14 cellular contexts compared by ENCODE assay signal in the genomic region with DNA sequence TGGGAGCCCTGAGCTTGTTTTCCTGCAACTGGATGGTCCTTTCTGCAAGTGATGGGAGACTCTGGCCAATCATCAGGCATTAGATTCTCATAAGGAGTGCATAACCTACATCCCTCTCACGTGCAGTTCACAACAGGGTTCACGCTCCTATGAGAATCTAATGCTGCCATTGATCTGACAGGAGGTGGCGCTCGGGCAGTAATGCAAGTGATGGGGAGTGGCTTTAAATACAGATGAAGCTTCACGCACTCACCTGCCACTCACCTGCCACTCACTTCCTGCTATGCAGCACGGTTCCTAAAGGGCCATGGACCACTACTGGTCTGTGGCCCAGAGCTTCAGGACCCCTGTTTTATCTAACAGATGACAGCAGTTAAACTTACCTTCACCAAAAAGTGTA. TPM values are rescaled to one million over a fixed set of nuclear protein-coding genes. Genes with fewer than 3 reads are reported as not detected.
DNase-seq lines count a peak whose midpoint lies in the region; ATAC-seq, FAIRE-seq and TF ChIP-seq lines count a peak whose summit lies in the region.
"Had no signal": no experiment of that assay in that cellular context is flagged by ENCODE, and none has a peak within 500 bp of the region (broad histone marks: within the 10 kb centered on the region; RNA-seq: fewer than 3 reads in every experiment).

No MANE protein-coding gene starts in this region.

- no peaks in the 10 kb centered on the region for H3K27me3 Mint-ChIP-seq in activated T-helper 2 cell treated with anti-CD3 and anti-CD28 coated beads, Interferon-gamma antibody, Interleukin-2, Interleukin-4, amounts not matched to agents 10 μg/mL and 5 μg/mL and 100 μg/mL, durations not matched to agents 14 hours and 24 hours and 36 hours (ENCODE audit: low read depth)
- H3K27me3 Mint-ChIP-seq: dendritic cell treated with granulocyte-macrophage colony-stimulating factor and Interleukin-4, amounts not matched to agents 40 ng/mL and 50 ng/mL, for 4 days; stimulated activated naive CD8-positive, alpha-beta T cell treated with anti-CD3 and anti-CD28 coated beads, Interleukin-15, Interleukin-2, amounts not matched to agents 100 ng/mL and 50 ng/mL, for 24 hours had no signal

- ATAC-seq in mucosa of descending colon (peak; percentile 89), HG03432 (IDR thresholded peaks at IDR 0.05; ENCODE audit: unreplicated experiment) (no peak)

- H4K20me1 ChIP-seq in SU-DHL-6 (ENCODE audit: low read depth, low read length) = no peaks in the 10 kb centered on the region

- H3K9me3 Mint-ChIP-seq in activated T-helper 2 cell treated with anti-CD3 and anti-CD28 coated beads, Interferon-gamma antibody, Interleukin-2, Interleukin-4, amounts not matched to agents 10 μg/mL and 5 μg/mL and 100 μg/mL, durations not matched to agents 14 hours and 24 hours and 36 hours = peaks cover 6% of the 10 kb centered on the region
- H3K9me3 Mint-ChIP-seq: dendritic cell treated with granulocyte-macrophage colony-stimulating factor and Interleukin-4, amounts not matched to agents 40 ng/mL and 50 ng/mL, for 4 days; stimulated activated naive CD8-positive, alpha-beta T cell treated with anti-CD3 and anti-CD28 coated beads, Interleukin-15, Interleukin-2, amounts not matched to agents 100 ng/mL and 50 ng/mL, for 24 hours had no signal

- H2AFZ ChIP-seq in SU-DHL-6 (ENCODE audit: low read depth, low read length, severe bottlenecking) = no peak overlapping the region

- H3K27ac ChIP-seq in SU-DHL-6 (ENCODE audit: low read depth, low read length) = peak overlapping the region; percentile 15; the same call in 1 of the 2 replicates
- H3K27ac ChIP-seq: HL-60, sigmoid colon had no signal

- intact Hi-C loops in activated T-helper 2 cell treated with anti-CD3 and anti-CD28 coated beads, Interferon-gamma antibody, Interleukin-2, Interleukin-4, amounts not matched to agents 10 μg/mL and 5 μg/mL and 100 μg/mL, durations not matched to agents 14 hours and 24 hours and 36 hours (cut with micrococcal nuclease) = no loop called here
- intact Hi-C loops in mucosa of descending colon (cut with DNase I, micrococcal nuclease) = no loop called here

- peak; percentile 9 for FAIRE-seq in GM12892 (lab: Jason Lieb, UNC)

- peaks cover 10% of the 10 kb centered on the region; the same call in 1 of the 2 replicates for H3K79me2 ChIP-seq in SU-DHL-6 (ENCODE audit: insufficient read depth, low read length)

- peaks cover 26% of the 10 kb centered on the region for H3K36me3 Mint-ChIP-seq in activated T-helper 2 cell treated with anti-CD3 and anti-CD28 coated beads, Interferon-gamma antibody, Interleukin-2, Interleukin-4, amounts not matched to agents 10 μg/mL and 5 μg/mL and 100 μg/mL, durations not matched to agents 14 hours and 24 hours and 36 hours (ENCODE audit: low read depth)

- TF ChIP-seq CTCF in SU-DHL-6 (IDR thresholded peaks at IDR 0.05; ENCODE audit: insufficient read depth, low read length, poor library complexity, severe bottlenecking) (peak; percentile 33), mucosa of descending colon (IDR thresholded peaks at IDR 0.05) (no peak)

- H3K4me1 Mint-ChIP-seq in activated T-helper 2 cell treated with anti-CD3 and anti-CD28 coated beads, Interferon-gamma antibody, Interleukin-2, Interleukin-4, amounts not matched to agents 10 μg/mL and 5 μg/mL and 100 μg/mL, durations not matched to agents 14 hours and 24 hours and 36 hours (ENCODE audit: low read depth) = peaks cover 34% of the 10 kb centered on the region
- H3K4me1 Mint-ChIP-seq: mesothelial cell of epicardium had no signal

- H3F3A ChIP-seq in SU-DHL-6 (ENCODE audit: insufficient read depth) = peaks cover 15% of the 10 kb centered on the region

- H3K9ac ChIP-seq in SU-DHL-6 (ENCODE audit: low read length) = no peak overlapping the region

- H3K27me3 ChIP-seq in SU-DHL-6 (ENCODE audit: low read length) = no peaks in the 10 kb centered on the region
- H3K27me3 ChIP-seq: sigmoid colon had no signal

- H3K9me3 ChIP-seq in SU-DHL-6 (ENCODE audit: insufficient read depth, low read length) (no peaks in the 10 kb centered on the region), mucosa of descending colon (no peaks in the 10 kb centered on the region)
- H3K9me3 ChIP-seq: sigmoid colon had no signal

- DNase-seq in GM12892 (ENCODE audit: insufficient read length) (no peak), mucosa of descending colon (peak; percentile 44 to 52 (median 49)), NCI-H1436 treated with DMSO at 0.1 percent for 48 hours (lab: John Stamatoyannopoulos, UW) (no peak), cerebellar cortex (ENCODE audit: low spot score) (no peak), NCI-H446 (lab: John Stamatoyannopoulos, UW) (no peak)
- no peak for DNase-seq in activated T-helper 2 cell treated with anti-CD3 and anti-CD28 coated beads, Interferon-gamma antibody, Interleukin-2, Interleukin-4, amounts not matched to agents 10 μg/mL and 5 μg/mL and 100 μg/mL, durations not matched to agents 14 hours and 24 hours and 36 hours (ENCODE audit: low spot score)
- DNase-seq: head of caudate nucleus, sigmoid colon had no signal

- peak overlapping the region; percentile 49 for H3K27ac Mint-ChIP-seq in activated T-helper 2 cell treated with anti-CD3 and anti-CD28 coated beads, Interferon-gamma antibody, Interleukin-2, Interleukin-4, amounts not matched to agents 10 μg/mL and 5 μg/mL and 100 μg/mL, durations not matched to agents 14 hours and 24 hours and 36 hours
- H3K27ac Mint-ChIP-seq: dendritic cell treated with granulocyte-macrophage colony-stimulating factor and Interleukin-4, amounts not matched to agents 40 ng/mL and 50 ng/mL, for 4 days had no signal

- no peaks in the 10 kb centered on the region for H3K4me1 ChIP-seq in mucosa of descending colon (ENCODE audit: low read depth)
- H3K4me1 ChIP-seq: sigmoid colon had no signal

- H3K36me3 ChIP-seq in SU-DHL-6 (ENCODE audit: low read length) = no peaks in the 10 kb centered on the region
- H3K36me3 ChIP-seq in mucosa of descending colon (ENCODE audit: low read depth) = no peaks in the 10 kb centered on the region
- H3K36me3 ChIP-seq: sigmoid colon had no signal

- peak overlapping the region; percentile 5 for H3K4me3 Mint-ChIP-seq in activated T-helper 2 cell treated with anti-CD3 and anti-CD28 coated beads, Interferon-gamma antibody, Interleukin-2, Interleukin-4, amounts not matched to agents 10 μg/mL and 5 μg/mL and 100 μg/mL, durations not matched to agents 14 hours and 24 hours and 36 hours (ENCODE audit: low read depth)
- H3K4me3 Mint-ChIP-seq: dendritic cell treated with granulocyte-macrophage colony-stimulating factor and Interleukin-4, amounts not matched to agents 40 ng/mL and 50 ng/mL, for 4 days; mesothelial cell of epicardium; stimulated activated naive CD8-positive, alpha-beta T cell treated with anti-CD3 and anti-CD28 coated beads, Interleukin-15, Interleukin-2, amounts not matched to agents 100 ng/mL and 50 ng/mL, for 24 hours had no signal

- no peak for TF ChIP-seq POLR2A in GM12892 (IDR thresholded peaks at IDR 0.05; ENCODE audit: low read depth, low read length)

- H3K4me2 ChIP-seq in SU-DHL-6 (ENCODE audit: low read depth, low read length, poor library complexity, severe bottlenecking) = no peak overlapping the region

- H3K4me3 ChIP-seq in SU-DHL-6 (ENCODE audit: insufficient read depth, low read length, poor library complexity, severe bottlenecking) (no peak overlapping the region), mucosa of descending colon (no peak overlapping the region)
- H3K4me3 ChIP-seq: sigmoid colon had no signal

- no peaks in the 10 kb centered on the region for H3K9me2 ChIP-seq in SU-DHL-6 (replicated peaks; ENCODE audit: insufficient read depth, low read length)

RNA-seq across cellular contexts. Expression of gene CSNK1G1, which starts 21.4 kb away (rescaled TPM):
- 14.9 TPM for polyA plus RNA-seq in GM12892 (2012; ENCODE audit: missing spikeins)
- 31.8 and 34.8 TPM in 2 replicates for total RNA-seq in activated T-helper 2 cell treated with anti-CD3 and anti-CD28 coated beads, Interferon-gamma antibody, Interleukin-2, Interleukin-4, amounts not matched to agents 10 μg/mL and 5 μg/mL and 100 μg/mL, durations not matched to agents 14 hours and 24 hours and 36 hours
- total RNA-seq in mucosa of descending colon = 10 to 100 TPM; 19.1 to 22.3 (median 22.3) TPM

RNA-seq across cellular contexts. Expression of gene PCLAF, which starts 46.7 kb away (rescaled TPM):
- 230 TPM for polyA plus RNA-seq in GM12892 (2012; ENCODE audit: missing spikeins)
- 59.9 and 72.3 TPM in 2 replicates for total RNA-seq in activated T-helper 2 cell treated with anti-CD3 and anti-CD28 coated beads, Interferon-gamma antibody, Interleukin-2, Interleukin-4, amounts not matched to agents 10 μg/mL and 5 μg/mL and 100 μg/mL, durations not matched to agents 14 hours and 24 hours and 36 hours
- 10 to 100 TPM in 1 of 3 donors, 1 to 10 TPM in 2; 3.3 to 14.7 (median 4.4) TPM for total RNA-seq in mucosa of descending colon

RNA-seq across cellular contexts. Expression of gene TRIP4, which starts 53.1 kb away (rescaled TPM):
- 18.4 TPM for polyA plus RNA-seq in GM12892 (2012; ENCODE audit: missing spikeins)
- 17.9 and 20.7 TPM in 2 replicates for total RNA-seq in activated T-helper 2 cell treated with anti-CD3 and anti-CD28 coated beads, Interferon-gamma antibody, Interleukin-2, Interleukin-4, amounts not matched to agents 10 μg/mL and 5 μg/mL and 100 μg/mL, durations not matched to agents 14 hours and 24 hours and 36 hours
- total RNA-seq in mucosa of descending colon = 10 to 100 TPM; 23.8 to 36.9 (median 28.2) TPM

Comparison
In these comparisons a context has a peak if more than half of its experiments do, and no peak if none do; other contexts are left out.
1. DNase-seq: peak in mucosa of descending colon (3 of 3); none in GM12892 (single experiment), activated T-helper 2 cell treated with anti-CD3 and anti-CD28 coated beads, Interferon-gamma antibody, Interleukin-2, Interleukin-4, amounts not matched to agents 10 μg/mL and 5 μg/mL and 100 μg/mL, durations not matched to agents 14 hours and 24 hours and 36 hours (single experiment), NCI-H1436 treated with DMSO at 0.1 percent for 48 hours (single experiment), cerebellar cortex (single experiment) and NCI-H446 (0 of 2).